ENCODE assay signal across 26 cellular contexts in genomic region chr22:19525666-19526065, GRCh38. TPM values are rescaled to one million over a fixed set of nuclear protein-coding genes. Genes with fewer than 3 reads are reported as not detected.
DNase-seq lines count a peak whose midpoint lies in the region; ATAC-seq, FAIRE-seq and TF ChIP-seq lines count a peak whose summit lies in the region.
"Had no signal": no experiment of that assay in that cellular context is flagged by ENCODE, and none has a peak within 500 bp of the region (broad histone marks: within the 10 kb centered on the region; RNA-seq: fewer than 3 reads in every experiment).

No MANE protein-coding gene starts in this region.

- H3K27me3 ChIP-seq in lower lobe of right lung (ENCODE audit: low read depth): peaks cover 52% of the 10 kb centered on the region
- H3K27me3 ChIP-seq in subcutaneous abdominal adipose tissue (ENCODE audit: control insufficient read depth in 5 of 5, insufficient read depth in 4 of 5, low read length in 5 of 5): peaks cover 14 to 41% (median 35%) of the 10 kb centered on the region in 5 donors
- H3K27me3 ChIP-seq: MG63 had no signal

- peaks cover 33% of the 10 kb centered on the region for H3K27me3 Mint-ChIP-seq in T-helper 17 cell

- H3K9ac ChIP-seq in subcutaneous abdominal adipose tissue (ENCODE audit: low read length in 5 of 5): peak overlapping the region in 1 of 5 donors; percentile 31

- peak overlapping the region; percentile 61 for H3K4me3 ChIP-seq in lower lobe of right lung
- peak overlapping the region in 1 of 5 donors; percentile 73 for H3K4me3 ChIP-seq in subcutaneous abdominal adipose tissue (ENCODE audit: low read depth in 1 of 5, low read length in 5 of 5)
- H3K4me3 ChIP-seq: HAP-1, MG63 had no signal

- H3K4me1 ChIP-seq in lower lobe of right lung (peaks cover 27% of the 10 kb centered on the region), subcutaneous abdominal adipose tissue (ENCODE audit: control insufficient read depth in 5 of 5, insufficient read depth in 5 of 5, low read length in 5 of 5) (peaks cover 2 to 46% (median 19%) of the 10 kb centered on the region in 5 donors)
- H3K4me1 ChIP-seq: foreskin keratinocyte had no signal

- TF ChIP-seq POLR2A in H54 (IDR thresholded peaks at IDR 0.05; ENCODE audit: low read depth, low read length): no peak

- peak overlapping the region; percentile 66 for H3K4me3 Mint-ChIP-seq in T-helper 17 cell
- H3K4me3 Mint-ChIP-seq: activated B cell treated with CpG ODN at 0.5 μM for 24 hours; activated CD4-positive, alpha-beta memory T cell treated with anti-CD3 and anti-CD28 coated beads, Interleukin-2, amount 10 ng/mL, durations not matched to agents 7 days and 5 days had no signal

- peaks cover 11% of the 10 kb centered on the region for H3K4me1 Mint-ChIP-seq in T-helper 17 cell

- peak overlapping the region; percentile 91 for H3K27ac ChIP-seq in lower lobe of right lung
- peak overlapping the region; percentile 88 for H3K27ac ChIP-seq in subcutaneous abdominal adipose tissue (ENCODE audit: low read depth, low read length)
- H3K27ac ChIP-seq: C4-2B, epithelial cell of prostate, foreskin keratinocyte had no signal

- H3K36me3 Mint-ChIP-seq in T-helper 17 cell (ENCODE audit: low read depth): peaks cover 2% of the 10 kb centered on the region

- no peaks in the 10 kb centered on the region for H3K9me3 ChIP-seq in T-helper 17 cell (ENCODE audit: control insufficient read depth, low read length, poor library complexity, severe bottlenecking)
- no peaks in the 10 kb centered on the region for H3K9me3 ChIP-seq in lower lobe of right lung
- no peaks in the 10 kb centered on the region for H3K9me3 ChIP-seq in subcutaneous abdominal adipose tissue (ENCODE audit: control insufficient read depth in 5 of 5, low read length in 5 of 5)
- H3K9me3 ChIP-seq: HAP-1, MG63 had no signal

- in situ Hi-C loops in GM13977 (cut with MboI; ENCODE audit: low pct_unique_long_range_greater_than_20kb, low sequenced_read_pairs, unreplicated experiment): no loop called here

- ATAC-seq in T-helper 17 cell (no peak), lower lobe of right lung (no peak)
- ATAC-seq: activated T-cell treated with anti-CD3 and anti-CD28 coated beads, Interleukin-2, amount 50 U/mL, for 4 hours; foreskin keratinocyte had no signal

- no peak for TF ChIP-seq CTCF in lower lobe of right lung (IDR thresholded peaks at IDR 0.05)
- no peak for TF ChIP-seq CTCF in GM13977 (IDR thresholded peaks at IDR 0.05; ENCODE audit: extremely low read depth, insufficient read depth, missing control alignments)

- H3K36me3 ChIP-seq in lower lobe of right lung: no peaks in the 10 kb centered on the region
- H3K36me3 ChIP-seq in subcutaneous abdominal adipose tissue (ENCODE audit: control insufficient read depth in 5 of 5, insufficient read depth in 5 of 5, low read length in 5 of 5): peaks cover 0 to 10% (median 0%) of the 10 kb centered on the region in 5 donors
- H3K36me3 ChIP-seq: MG63 had no signal

- DNase-seq in activated effector memory CD4-positive, alpha-beta T cell treated with anti-CD3 and anti-CD28 coated beads, Interleukin-2, amount 50 U/mL, for 16 hours: peak; percentile 34
- no peak for DNase-seq in activated effector memory CD4-positive, alpha-beta T cell treated with Interleukin-2 at 50 U/mL for 16 hours
- DNase-seq in T-helper 17 cell (no peak), lower lobe of right lung (no peak), GM13977 (ENCODE audit: low spot score) (no peak), Ammon's horn (ENCODE audit: low spot score) (no peak), H54 (ENCODE audit: insufficient read length, low spot score) (no peak)
- DNase-seq: activated B cell treated with CpG ODN at 0.5 μM for 24 hours; activated CD4-positive, alpha-beta memory T cell treated with anti-CD3 and anti-CD28 coated beads, Interleukin-2, amount 10 ng/mL, durations not matched to agents 7 days and 5 days; activated T-cell treated with anti-CD3 and anti-CD28 coated beads, Interleukin-2, amount 50 U/mL, for 4 hours; foreskin keratinocyte; kidney glomerular epithelial cell; MG63; midbrain; NCI-H146; NCI-H2171 treated with DMSO at 0.1 percent for 48 hours; NCI-H69; SIG-M5; stimulated activated CD4-positive, alpha-beta T cell treated with anti-CD3 and anti-CD28 coated beads, Interleukin-15, amount 100 ng/mL, for 24 hours had no signal

- no peak overlapping the region for H3K27ac Mint-ChIP-seq in T-helper 17 cell
- H3K27ac Mint-ChIP-seq: activated B cell treated with CpG ODN at 0.5 μM for 24 hours; activated CD4-positive, alpha-beta memory T cell treated with anti-CD3 and anti-CD28 coated beads, Interleukin-2, amount 10 ng/mL, durations not matched to agents 7 days and 5 days had no signal

- intact Hi-C loops in lower lobe of right lung (cut with DNase I): no loop called here

- no peak for FAIRE-seq in H54 (lab: Jason Lieb, UNC)
- FAIRE-seq: GM12891 had no signal

RNA-seq across cellular contexts. Expression of gene CLDN5, which starts 1.5 kb away (rescaled TPM):
- total RNA-seq in T-helper 17 cell: 10 to 100 TPM in 1 of 2 donors, under 1 TPM in 1; 0.87 to 20.0 TPM
- total RNA-seq in lower lobe of right lung: 213 TPM
- total RNA-seq: A172, activated B cell treated with CpG ODN at 0.5 μM for 24 hours, foreskin keratinocyte, OCI-LY7 had no signal

RNA-seq across cellular contexts. Expression of gene CDC45, which starts 45.9 kb away (rescaled TPM):
- under 1 TPM; 0.32 to 0.37 TPM for total RNA-seq in T-helper 17 cell
- 1.4 TPM for total RNA-seq in lower lobe of right lung

RNA-seq across cellular contexts. Expression of gene UFD1, which starts 46.7 kb away (rescaled TPM):
- total RNA-seq in T-helper 17 cell: 10 to 100 TPM; 76.3 to 79.2 TPM
- total RNA-seq in lower lobe of right lung: 36.7 TPM

Comparison
In these comparisons a context has a peak if more than half of its experiments do, and no peak if none do; other contexts are left out.
1. RNA of gene CLDN5, which starts 1.5 kb away (total RNA-seq): 213 TPM in lower lobe of right lung (single experiment); 0.87 to 20.0 TPM in T-helper 17 cell; every median in the first group is over 10 times any median in the second.